In the genomic region with DNA sequence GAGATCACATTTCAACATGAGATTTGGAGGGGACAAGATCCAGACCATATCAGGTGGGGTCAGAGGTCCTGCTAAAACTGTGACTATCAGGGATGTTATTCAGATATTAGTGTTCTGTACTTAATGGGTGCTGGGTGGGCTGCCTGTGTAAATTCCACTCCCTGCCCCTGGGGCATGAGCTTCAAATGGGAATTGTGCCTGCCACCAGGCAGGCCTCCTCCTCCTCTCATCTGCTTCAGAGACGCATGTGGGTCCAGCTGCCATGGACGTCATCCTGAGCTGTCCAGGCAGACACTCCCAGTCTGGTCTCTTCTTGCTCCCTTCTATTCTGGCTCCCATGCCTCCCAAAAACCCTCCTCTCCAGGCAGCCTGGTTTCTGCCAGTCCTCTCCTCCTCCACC, we compare ENCODE assay signal across 20 cellular contexts.
"Had no signal": no experiment of that assay in that cellular context is flagged by ENCODE, and none has a peak within 500 bp of the region (broad histone marks: within the 10 kb centered on the region; RNA-seq: fewer than 3 reads in every experiment).

No MANE protein-coding gene starts in this region.

- H3K4me3 Mint-ChIP-seq: activated CD4-positive, alpha-beta memory T cell treated with anti-CD3 and anti-CD28 coated beads, Interleukin-2, amount 10 ng/mL, durations not matched to agents 7 days and 5 days; activated CD4-positive, alpha-beta T cell treated with anti-CD3 and anti-CD28 coated beads for 36 hours; activated naive CD8-positive, alpha-beta T cell treated with anti-CD3 and anti-CD28 coated beads for 36 hours; stimulated activated naive CD8-positive, alpha-beta T cell treated with anti-CD3 and anti-CD28 coated beads, Interleukin-15, Interleukin-2, amounts not matched to agents 100 ng/mL and 50 ng/mL, for 24 hours had no signal

- H3K27me3 ChIP-seq: dorsolateral prefrontal cortex, foreskin keratinocyte, left lung, transverse colon had no signal

- H3K27ac Mint-ChIP-seq: activated CD4-positive, alpha-beta memory T cell treated with anti-CD3 and anti-CD28 coated beads, Interleukin-2, amount 10 ng/mL, durations not matched to agents 7 days and 5 days; activated CD4-positive, alpha-beta T cell treated with anti-CD3 and anti-CD28 coated beads for 36 hours; activated naive CD8-positive, alpha-beta T cell treated with anti-CD3 and anti-CD28 coated beads for 36 hours; stimulated activated naive CD8-positive, alpha-beta T cell treated with anti-CD3 and anti-CD28 coated beads, Interleukin-15, Interleukin-2, amounts not matched to agents 100 ng/mL and 50 ng/mL, for 24 hours had no signal

- H3K4me3 ChIP-seq: dorsolateral prefrontal cortex, left lung, skin epidermis, transverse colon had no signal

- H3K9me3 ChIP-seq: left lung, transverse colon had no signal

- H3K36me3 ChIP-seq: transverse colon had no signal

- H3K27me3 Mint-ChIP-seq: activated CD4-positive, alpha-beta memory T cell treated with anti-CD3 and anti-CD28 coated beads, Interleukin-2, amount 10 ng/mL, durations not matched to agents 7 days and 5 days; activated CD4-positive, alpha-beta T cell treated with anti-CD3 and anti-CD28 coated beads for 36 hours; activated naive CD8-positive, alpha-beta T cell treated with anti-CD3 and anti-CD28 coated beads for 36 hours; naive thymus-derived CD8-positive, alpha-beta T cell; stimulated activated naive CD8-positive, alpha-beta T cell treated with anti-CD3 and anti-CD28 coated beads, Interleukin-15, Interleukin-2, amounts not matched to agents 100 ng/mL and 50 ng/mL, for 24 hours had no signal

- H3K27ac ChIP-seq: dorsolateral prefrontal cortex, foreskin keratinocyte, left lung, skin epidermis, transverse colon had no signal

- H3K4me1 Mint-ChIP-seq: activated CD4-positive, alpha-beta memory T cell treated with anti-CD3 and anti-CD28 coated beads, Interleukin-2, amount 10 ng/mL, durations not matched to agents 7 days and 5 days had no signal

- DNase-seq: activated CD4-positive, alpha-beta memory T cell treated with anti-CD3 and anti-CD28 coated beads, Interleukin-2, amount 10 ng/mL, durations not matched to agents 7 days and 5 days; activated CD4-positive, alpha-beta T cell treated with anti-CD3 and anti-CD28 coated beads for 36 hours; activated CD8-positive, alpha-beta memory T cell treated with anti-CD3 and anti-CD28 coated beads, Interleukin-2, amount 50 U/mL, for 4 hours; activated gamma-delta T cell treated with Interleukin-2 at 50 U/mL for 16 hours; activated naive CD8-positive, alpha-beta T cell treated with anti-CD3 and anti-CD28 coated beads for 36 hours; activated T-cell treated with anti-CD3 and anti-CD28 coated beads, Interleukin-2, amount 50 U/mL, for 48 hours; amniotic stem cell; foreskin keratinocyte; left lung; mesenchymal stem cell; naive thymus-derived CD8-positive, alpha-beta T cell; occipital lobe; retina; stimulated activated CD4-positive, alpha-beta T cell treated with anti-CD3 and anti-CD28 coated beads, Interleukin-15, amount 100 ng/mL, for 24 hours; stimulated activated CD4-positive, alpha-beta T cell treated with anti-CD3 and anti-CD28 coated beads, Interleukin-2, amount 100 ng/mL, for 48 hours; SW 1271; transverse colon had no signal

- ATAC-seq: activated CD4-positive, alpha-beta T cell treated with anti-CD3 and anti-CD28 coated beads for 36 hours; foreskin keratinocyte; left lung; naive thymus-derived CD8-positive, alpha-beta T cell had no signal

- H3K9me3 Mint-ChIP-seq: activated CD4-positive, alpha-beta memory T cell treated with anti-CD3 and anti-CD28 coated beads, Interleukin-2, amount 10 ng/mL, durations not matched to agents 7 days and 5 days; activated naive CD8-positive, alpha-beta T cell treated with anti-CD3 and anti-CD28 coated beads for 36 hours; naive thymus-derived CD8-positive, alpha-beta T cell; stimulated activated naive CD8-positive, alpha-beta T cell treated with anti-CD3 and anti-CD28 coated beads, Interleukin-15, Interleukin-2, amounts not matched to agents 100 ng/mL and 50 ng/mL, for 24 hours had no signal
